In the genomic region with DNA sequence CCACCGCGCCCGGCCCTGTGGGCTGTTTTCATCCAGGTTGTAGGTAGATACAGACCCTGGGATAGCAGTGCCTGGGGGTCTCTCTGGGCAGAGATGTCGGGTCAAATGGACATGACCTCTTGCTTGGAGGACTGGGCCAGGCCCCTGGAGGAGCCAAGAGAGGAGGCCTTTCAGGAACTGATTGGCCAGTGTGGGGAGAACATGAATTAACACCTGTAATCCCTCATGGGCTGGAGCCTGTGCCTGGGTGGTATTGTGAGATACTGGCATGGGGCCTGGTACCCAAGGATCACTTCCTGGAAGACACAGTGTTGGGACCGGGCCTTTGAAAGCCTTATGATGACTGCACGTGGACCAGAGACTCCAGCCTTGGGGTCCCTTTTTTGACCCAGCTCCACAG, we compare ENCODE assay signal across 9 cellular contexts.
"Had no signal": no experiment of that assay in that cellular context is flagged by ENCODE, and none has a peak within 500 bp of the region (broad histone marks: within the 10 kb centered on the region; RNA-seq: fewer than 3 reads in every experiment).

No MANE protein-coding gene starts in this region.

- H3K4me3 ChIP-seq: GM23248, GM23338, HAP-1 had no signal

- ATAC-seq: GM23338, HCT116 had no signal

- H3K36me3 ChIP-seq: HAP-1 had no signal

- DNase-seq: GM23248, GOT3, H7, HCEC 1CT, HFFc6 had no signal

- H3K9ac ChIP-seq: GM23248 had no signal

- H3K27ac Mint-ChIP-seq: GM23338, H9, HFFc6 had no signal

- H3K4me1 ChIP-seq: HAP-1 had no signal

- H3K9me3 Mint-ChIP-seq: GM23338 had no signal

- H3K9me3 ChIP-seq: HAP-1 had no signal

- H3K27ac ChIP-seq: GM23248 had no signal

- H3K4me3 Mint-ChIP-seq: GM23338, H9, HFFc6 had no signal
